Comparison of ENCODE assay signal across 32 cellular contexts in the genomic region with DNA sequence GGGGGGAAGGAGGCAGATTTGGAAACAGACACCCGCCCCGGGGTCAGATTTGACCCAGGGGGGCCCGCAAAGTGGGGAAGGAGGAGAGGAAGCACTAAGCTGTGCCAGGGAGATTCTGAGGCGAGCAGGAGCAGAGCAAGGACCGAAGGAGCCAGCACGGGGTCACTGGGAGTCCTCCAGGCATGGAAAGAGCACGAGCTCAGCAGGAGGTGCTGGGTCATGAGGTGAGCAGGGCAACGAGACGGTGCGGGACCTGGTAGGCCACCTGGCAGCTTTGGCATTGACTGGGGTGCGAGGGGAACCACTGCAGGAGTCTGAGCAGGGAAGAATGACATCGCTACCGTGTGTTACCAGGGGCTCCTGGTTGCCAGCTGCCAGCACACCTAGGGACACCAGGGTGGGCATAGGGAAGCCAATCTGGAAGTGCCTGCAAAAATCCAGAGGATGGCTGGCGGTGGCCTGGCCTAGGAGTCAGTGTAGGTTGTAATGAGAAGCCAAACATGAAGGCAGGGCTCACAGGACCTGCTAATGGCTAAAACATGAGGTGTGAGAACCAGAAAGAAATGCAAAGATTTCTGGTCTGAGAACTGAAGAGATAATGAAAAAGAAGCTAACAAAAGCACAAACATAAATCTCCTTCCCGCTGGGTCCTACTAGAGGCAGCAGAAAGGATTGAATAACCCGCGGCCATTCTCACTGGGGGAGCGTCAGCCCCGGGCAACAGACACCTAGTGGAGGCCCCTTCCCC.
DNase-seq lines count a peak whose midpoint lies in the region; ATAC-seq, FAIRE-seq and TF ChIP-seq lines count a peak whose summit lies in the region.
"Had no signal": no experiment of that assay in that cellular context is flagged by ENCODE, and none has a peak within 500 bp of the region (broad histone marks: within the 10 kb centered on the region; RNA-seq: fewer than 3 reads in every experiment).

No MANE protein-coding gene starts in this region.

- TF ChIP-seq RAD21 in IMR-90 (IDR thresholded peaks at IDR 0.05; ENCODE audit: low read length): no peak

- H3K27ac Mint-ChIP-seq in Caco-2 (ENCODE audit: unreplicated experiment): peak overlapping the region; percentile 37
- H3K27ac Mint-ChIP-seq in glutamatergic neuron (ENCODE audit: unreplicated experiment): no peak overlapping the region
- H3K27ac Mint-ChIP-seq: activated CD8-positive, alpha-beta T cell treated with anti-CD3 and anti-CD28 coated beads for 36 hours; activated naive CD4-positive, alpha-beta T cell treated with anti-CD3 and anti-CD28 coated beads, Interleukin-2, amount 50 U/mL, for 72 hours had no signal

- H4K91ac ChIP-seq in IMR-90 (ENCODE audit: insufficient read depth, low read depth, low read length): no peak overlapping the region

- no peak overlapping the region for H3K4me3 Mint-ChIP-seq in Caco-2 (ENCODE audit: unreplicated experiment)
- peak overlapping the region; percentile 13 for H3K4me3 Mint-ChIP-seq in glutamatergic neuron (ENCODE audit: unreplicated experiment)
- H3K4me3 Mint-ChIP-seq: activated CD8-positive, alpha-beta T cell treated with anti-CD3 and anti-CD28 coated beads for 36 hours had no signal

- 83% methylated on average over 6 of the region's 19 CpGs; no CpG with 5 or more reads in 1 of the 2 experiments for WGBS in IMR-90 (ENCODE audit: extremely low coverage in 2 of 2, insufficient read length in 1 of 2), 2 experiments
- WGBS in small intestine, 3 donors: 88 to 91% (median 91%) methylated on average over 19 of the region's 19 CpGs

- H3K9ac ChIP-seq in IMR-90 (ENCODE audit: low read depth, low read length) (no peak overlapping the region), parathyroid adenoma (no peak overlapping the region)
- H3K9ac ChIP-seq: BLaER1 treated with 17β-estradiol and CSF1 and Interleukin-3, amounts not matched to agents 10 nM and 100 nM; GM23248 had no signal

- H3K4ac ChIP-seq in IMR-90 (ENCODE audit: low read depth, low read length): no peak overlapping the region

- no peak overlapping the region for H2BK5ac ChIP-seq in IMR-90 (ENCODE audit: low read depth, low read length, poor library complexity, severe bottlenecking)

- no peak overlapping the region for H3K23ac ChIP-seq in IMR-90 (ENCODE audit: low read depth, low read length)

- intact Hi-C loops in Caco-2 (cut with micrococcal nuclease; ENCODE audit: unreplicated experiment): no loop called here
- intact Hi-C loops in IMR-90 (cut with micrococcal nuclease): no loop called here

- H3K9me3 Mint-ChIP-seq in Caco-2 (ENCODE audit: unreplicated experiment) (no peaks in the 10 kb centered on the region), glutamatergic neuron (ENCODE audit: unreplicated experiment) (peaks cover 9% of the 10 kb centered on the region)
- H3K9me3 Mint-ChIP-seq: activated CD8-positive, alpha-beta T cell treated with anti-CD3 and anti-CD28 coated beads for 36 hours; activated naive CD4-positive, alpha-beta T cell treated with anti-CD3 and anti-CD28 coated beads, Interleukin-2, amount 50 U/mL, for 72 hours had no signal

- peaks cover 19% of the 10 kb centered on the region for H3K4me1 ChIP-seq in Caco-2
- H3K4me1 ChIP-seq in IMR-90 (ENCODE audit: control insufficient read depth, insufficient read depth, low read length): peaks cover 19% of the 10 kb centered on the region
- peaks cover 16% of the 10 kb centered on the region for H3K4me1 ChIP-seq in parathyroid adenoma
- H3K4me1 ChIP-seq in small intestine (ENCODE audit: control insufficient read depth in 2 of 2, insufficient read depth in 1 of 2, low read depth in 1 of 2, low read length in 1 of 2): no peaks in the 10 kb centered on the region
- H3K4me1 ChIP-seq: prostate gland had no signal

- no peak overlapping the region for H3K56ac ChIP-seq in IMR-90 (ENCODE audit: extremely low read depth, insufficient read depth, low read length)

- peaks cover 54 to 90% of the 10 kb centered on the region in 2 experiments for H3K79me1 ChIP-seq in IMR-90 (ENCODE audit: low read depth in 1 of 2, low read length in 2 of 2)

- H3K36me3 Mint-ChIP-seq in Caco-2 (ENCODE audit: insufficient read depth, unreplicated experiment) (peaks cover 10% of the 10 kb centered on the region), glutamatergic neuron (ENCODE audit: unreplicated experiment) (no peaks in the 10 kb centered on the region)
- H3K36me3 Mint-ChIP-seq: activated naive CD4-positive, alpha-beta T cell treated with anti-CD3 and anti-CD28 coated beads, Interleukin-2, amount 50 U/mL, for 72 hours had no signal

- no peak overlapping the region for H2BK20ac ChIP-seq in IMR-90 (ENCODE audit: low read depth, low read length)

- peaks cover 11% of the 10 kb centered on the region for H3K4me1 Mint-ChIP-seq in Caco-2 (ENCODE audit: low read depth, unreplicated experiment)
- H3K4me1 Mint-ChIP-seq in glutamatergic neuron (ENCODE audit: low read depth, unreplicated experiment): peaks cover 54% of the 10 kb centered on the region

- ATAC-seq in IMR-90 (ENCODE audit: low read depth) (no peak), GM18519 (IDR thresholded peaks at IDR 0.05; ENCODE audit: low FRiP score, unreplicated experiment) (no peak), GM21723 (IDR thresholded peaks at IDR 0.05; ENCODE audit: unreplicated experiment) (no peak)
- ATAC-seq: activated CD8-positive, alpha-beta T cell treated with anti-CD3 and anti-CD28 coated beads for 36 hours; activated naive CD4-positive, alpha-beta T cell treated with anti-CD3 and anti-CD28 coated beads, Interleukin-2, amount 50 U/mL, for 72 hours; gastroesophageal sphincter; Panc1; upper lobe of right lung had no signal

- H4K20me1 ChIP-seq in IMR-90 (ENCODE audit: insufficient read depth, low read length): peaks cover 13% of the 10 kb centered on the region

- no peak overlapping the region for H4K5ac ChIP-seq in IMR-90 (ENCODE audit: low read depth, low read length)

- H3K14ac ChIP-seq in IMR-90 (replicated peaks; ENCODE audit: low read depth, low read length): no peak overlapping the region

- no peak for DNase-seq in Caco-2
- no peak for DNase-seq in IMR-90
- no peak for DNase-seq in glutamatergic neuron
- no peak for DNase-seq in small intestine
- no peak for DNase-seq in NCI-H2107 (lab: John Stamatoyannopoulos, UW)
- DNase-seq: activated CD4-positive, alpha-beta T cell treated with anti-CD3 and anti-CD28 coated beads for 1 hour; activated CD8-positive, alpha-beta memory T cell treated with anti-CD3 and anti-CD28 coated beads, Interleukin-2, amount 50 U/mL, for 48 hours; activated CD8-positive, alpha-beta T cell treated with anti-CD3 and anti-CD28 coated beads for 36 hours; COR-L47; effector CD4-positive, alpha-beta T cell; GM23248; hippocampal formation; KBM-7; mammary epithelial cell; NCI-H1092 treated with DMSO at 0.1 percent for 48 hours; NCI-H1694 treated with DMSO at 0.1 percent for 48 hours; NCI-H526; nucleus accumbens; SHP77; stimulated activated CD4-positive, alpha-beta T cell treated with anti-CD3 and anti-CD28 coated beads, Interleukin-15, amount 100 ng/mL, for 24 hours; stimulated activated CD4-positive, alpha-beta T cell treated with anti-CD3 and anti-CD28 coated beads, Interleukin-4, amount 100 ng/mL, for 4 hours; stimulated activated naive CD4-positive, alpha-beta T cell; upper lobe of right lung had no signal

- H3K27me3 ChIP-seq in Caco-2 (replicated peaks; ENCODE audit: control insufficient read depth, insufficient read depth, low read length) (no peaks in the 10 kb centered on the region), IMR-90 (ENCODE audit: control insufficient read depth, insufficient read depth, low read length) (no peaks in the 10 kb centered on the region), parathyroid adenoma (ENCODE audit: control insufficient read depth, insufficient read depth, low read length) (no peaks in the 10 kb centered on the region), small intestine (ENCODE audit: control insufficient read depth in 2 of 2, insufficient read depth in 2 of 2, low read length in 2 of 2) (no peaks in the 10 kb centered on the region)
- H3K27me3 ChIP-seq: gastroesophageal sphincter, upper lobe of right lung had no signal

- BruUV-seq in Caco-2 (replicated peaks; lab: Mats Ljungman, UMichigan) (no TSS peak), IMR-90 (replicated peaks; lab: Mats Ljungman, UMichigan) (no TSS peak)

- no peak for FAIRE-seq in small intestine (lab: Jason Lieb, UNC)
- FAIRE-seq: G401.6 had no signal

- H3K9me3 ChIP-seq in Caco-2: no peaks in the 10 kb centered on the region
- H3K9me3 ChIP-seq in IMR-90 (ENCODE audit: control insufficient read depth, insufficient read depth, low read length): no peaks in the 10 kb centered on the region
- no peaks in the 10 kb centered on the region for H3K9me3 ChIP-seq in parathyroid adenoma (ENCODE audit: control insufficient read depth, low read length)
- H3K9me3 ChIP-seq in small intestine (ENCODE audit: control insufficient read depth, low read depth): no peaks in the 10 kb centered on the region
- H3K9me3 ChIP-seq: BLaER1 treated with 17β-estradiol and CSF1 and Interleukin-3, amounts not matched to agents 10 nM and 100 nM; gastroesophageal sphincter; prostate gland; upper lobe of right lung had no signal

- H3K4me3 ChIP-seq in Caco-2 (ENCODE audit: low read depth, low read length) (no peak overlapping the region), IMR-90 (ENCODE audit: insufficient read depth, low read depth, low read length) (no peak overlapping the region), parathyroid adenoma (ENCODE audit: low read depth, low read length) (no peak overlapping the region), small intestine (ENCODE audit: low read depth in 1 of 2, low read length in 2 of 2) (no peak overlapping the region)
- H3K4me3 ChIP-seq: BLaER1 treated with 17β-estradiol and CSF1 and Interleukin-3, amounts not matched to agents 10 nM and 100 nM; gastroesophageal sphincter; GM23248; prostate gland; upper lobe of right lung had no signal

- no peak overlapping the region for H3K18ac ChIP-seq in IMR-90 (ENCODE audit: low read depth, low read length)

- no peak overlapping the region for H2BK120ac ChIP-seq in IMR-90 (ENCODE audit: low read depth, low read length)

- no peak overlapping the region for H4K8ac ChIP-seq in IMR-90 (ENCODE audit: low read depth in 2 of 2, low read length in 2 of 2)

- peak overlapping the region; percentile 13 for H2AK9ac ChIP-seq in IMR-90 (replicated peaks; ENCODE audit: low read depth, low read length, poor library complexity)

- no peak overlapping the region for H2AK5ac ChIP-seq in IMR-90 (ENCODE audit: low read depth, low read length)

- H3K79me2 ChIP-seq in parathyroid adenoma: peaks cover 36% of the 10 kb centered on the region

- H2BK15ac ChIP-seq in IMR-90 (ENCODE audit: low read depth, low read length): no peak overlapping the region

- H2AFZ ChIP-seq in IMR-90 (replicated peaks; ENCODE audit: low read length, poor library complexity) (peak overlapping the region; percentile 26), parathyroid adenoma (no peak overlapping the region)
- H2AFZ ChIP-seq: GM23248 had no signal

- dilution Hi-C loops in IMR-90 (cut with HindIII; ENCODE audit: low sequenced_read_pairs, unreplicated experiment): no loop called here

- 0 out of 2 replicates have a peak, but pooled peaks cover 1% of the 10 kb centered on the region for H3K36me3 ChIP-seq in Caco-2 (ENCODE audit: control insufficient read depth, insufficient read depth, low read length)
- H3K36me3 ChIP-seq in IMR-90 (ENCODE audit: control insufficient read depth, insufficient read depth, low read length): peaks cover 2% of the 10 kb centered on the region
- no peaks in the 10 kb centered on the region for H3K36me3 ChIP-seq in parathyroid adenoma (ENCODE audit: control insufficient read depth, insufficient read depth, low read length)
- H3K36me3 ChIP-seq in small intestine (ENCODE audit: control insufficient read depth in 2 of 2, insufficient read depth in 2 of 2, low read length in 2 of 2): no peaks in the 10 kb centered on the region
- H3K36me3 ChIP-seq: gastroesophageal sphincter, prostate gland, upper lobe of right lung had no signal

- H3K27me3 Mint-ChIP-seq in Caco-2 (ENCODE audit: insufficient read depth, unreplicated experiment) (no peaks in the 10 kb centered on the region), glutamatergic neuron (ENCODE audit: unreplicated experiment) (peaks cover 3% of the 10 kb centered on the region)
- H3K27me3 Mint-ChIP-seq: activated CD8-positive, alpha-beta T cell treated with anti-CD3 and anti-CD28 coated beads for 36 hours had no signal

- POLR2A ChIA-PET in Caco-2 (lab: Charles Lee) (no interaction called here), IMR-90 (lab: Charles Lee; ENCODE audit: unreplicated experiment) (no interaction called here)

- in situ Hi-C loops in IMR-90 (cut with MboI; ENCODE audit: low sequenced_read_pairs): no loop called here

- CTCF ChIA-PET in Caco-2 (lab: Charles Lee) (interaction anchor here (0.6 kb wide), 1 partner anchor 82 kb away, joined by 4 read pairs; no protein-coding TSS in a partner anchor), IMR-90 (lab: Yijun Ruan, JAX) (interaction anchor here (0.6 kb wide), 1 partner anchor 14 kb away, joined by 3 read pairs; no protein-coding TSS in a partner anchor)

- H3K9me1 ChIP-seq in IMR-90 (ENCODE audit: insufficient read depth, low read length): peaks cover 28% of the 10 kb centered on the region

- no peak for TF ChIP-seq POLR2A in IMR-90 (IDR thresholded peaks at IDR 0.05; ENCODE audit: low read depth, low read length)

- H3K4me2 ChIP-seq in IMR-90 (ENCODE audit: low read depth, low read length) (no peak overlapping the region), parathyroid adenoma (ENCODE audit: low read length) (peak overlapping the region; percentile 4)
- H3K4me2 ChIP-seq: BLaER1 treated with 17β-estradiol and CSF1 and Interleukin-3, amounts not matched to agents 10 nM and 100 nM had no signal

- TF ChIP-seq CTCF in Caco-2 (IDR thresholded peaks at IDR 0.05; ENCODE audit: insufficient read depth in 1 of 2, low read depth in 1 of 2, low read length in 1 of 2, severe bottlenecking in 1 of 2, unreplicated experiment in 1 of 2) (no peak), IMR-90 (conservative IDR thresholded peaks at IDR 0.05; ENCODE audit: low read depth, low read length) (no peak), glutamatergic neuron (IDR thresholded peaks at IDR 0.05; ENCODE audit: partially characterized antibody, unreplicated experiment) (no peak), parathyroid adenoma (IDR thresholded peaks at IDR 0.05) (no peak)

- H3K27ac ChIP-seq in IMR-90 (ENCODE audit: insufficient read depth, low read length) (no peak overlapping the region), parathyroid adenoma (no peak overlapping the region), small intestine (ENCODE audit: low read depth in 1 of 2, low read length in 1 of 2) (no peak overlapping the region)
- H3K27ac ChIP-seq: BLaER1 treated with 17β-estradiol and CSF1 and Interleukin-3, amounts not matched to agents 10 nM and 100 nM; gastroesophageal sphincter; GM23248; prostate gland; upper lobe of right lung had no signal
